ENCODE assay signal across 26 cellular contexts in genomic region chr11:35752115-35752514, GRCh38.
DNase-seq lines count a peak whose midpoint lies in the region; ATAC-seq, FAIRE-seq and TF ChIP-seq lines count a peak whose summit lies in the region.
"Had no signal": no experiment of that assay in that cellular context is flagged by ENCODE, and none has a peak within 500 bp of the region (broad histone marks: within the 10 kb centered on the region; RNA-seq: fewer than 3 reads in every experiment).

No MANE protein-coding gene starts in this region.

- H4K20me1 ChIP-seq in endothelial cell of umbilical vein (replicated peaks; ENCODE audit: control insufficient read depth, extremely low read depth, insufficient read depth, low read length) = no peaks in the 10 kb centered on the region

- CTCF ChIA-PET in endothelial cell of umbilical vein (lab: Charles Lee) = interaction anchor here (2.6 kb wide), 1 partner anchor 70 kb away, joined by 10 read pairs; no protein-coding TSS in a partner anchor

- peak overlapping the region; percentile 76 for H3K27ac ChIP-seq in RWPE2 (ENCODE audit: poor library complexity, severe bottlenecking)
- peak overlapping the region; percentile 42 for H3K27ac ChIP-seq in endothelial cell of umbilical vein (ENCODE audit: insufficient read depth, low read depth, low read length)
- H3K27ac ChIP-seq: adrenal gland, SK-N-MC, transverse colon had no signal

- H3K36me3 ChIP-seq in RWPE2 (ENCODE audit: low read depth) = no peaks in the 10 kb centered on the region
- H3K36me3 ChIP-seq in endothelial cell of umbilical vein (ENCODE audit: control insufficient read depth in 2 of 2, extremely low read depth in 1 of 2, insufficient read depth in 2 of 2, low read length in 2 of 2) = no peaks in the 10 kb centered on the region
- H3K36me3 ChIP-seq: adrenal gland, transverse colon had no signal

- POLR2A ChIA-PET in endothelial cell of umbilical vein (lab: Charles Lee) = no interaction called here

- H3K9ac ChIP-seq in endothelial cell of umbilical vein (replicated peaks; ENCODE audit: extremely low read depth, insufficient read depth, low read length) = no peak overlapping the region

- no peaks in the 10 kb centered on the region for H3K9me1 ChIP-seq in endothelial cell of umbilical vein (replicated peaks; ENCODE audit: control insufficient read depth, extremely low read depth, insufficient read depth, low read length)

- dilution Hi-C loops in endothelial cell of umbilical vein (cut with MboI; ENCODE audit: extremely low pct_ligation_motif_present, low sequenced_read_pairs) = no loop called here

- ATAC-seq in RWPE2 (ENCODE audit: low read depth) = peak; percentile 43; the same call in 2 of the 3 replicates
- no peak for ATAC-seq in HG02885 (IDR thresholded peaks at IDR 0.05; ENCODE audit: poor library complexity, unreplicated experiment)
- ATAC-seq in GM18502 (IDR thresholded peaks at IDR 0.05; ENCODE audit: poor library complexity, unreplicated experiment) = no peak
- ATAC-seq: activated CD8-positive, alpha-beta T cell treated with anti-CD3 and anti-CD28 coated beads, Interleukin-2, amount 10 ng/mL, durations not matched to agents 7 days and 5 days; right cardiac atrium; stimulated activated naive CD8-positive, alpha-beta T cell treated with anti-CD3 and anti-CD28 coated beads, Interleukin-15, amount 100 ng/mL, for 72 hours had no signal

- H3K4me1 ChIP-seq in RWPE2 (ENCODE audit: insufficient read depth, poor library complexity, severe bottlenecking) (peaks cover 27% of the 10 kb centered on the region), endothelial cell of umbilical vein (ENCODE audit: control insufficient read depth, extremely low read depth, insufficient read depth, low read length) (peaks cover 22% of the 10 kb centered on the region)

- no peak overlapping the region for H3K4me3 ChIP-seq in RWPE2 (ENCODE audit: severe bottlenecking)
- H3K4me3 ChIP-seq in endothelial cell of umbilical vein (replicated peaks in 1 of 3; ENCODE audit: insufficient read depth in 1 of 3, low read depth in 1 of 3, low read length in 3 of 3) = no peak overlapping the region
- H3K4me3 ChIP-seq: adrenal gland, lung, SK-N-MC, transverse colon had no signal

- no peaks in the 10 kb centered on the region for H3K9me3 ChIP-seq in RWPE2 (ENCODE audit: severe bottlenecking)
- no peaks in the 10 kb centered on the region for H3K9me3 ChIP-seq in endothelial cell of umbilical vein (replicated peaks; ENCODE audit: control insufficient read depth, insufficient read depth, low read length)
- H3K9me3 ChIP-seq: adrenal gland, transverse colon had no signal

- DNase-seq in GM03348 (ENCODE audit: low spot score) (peak; percentile 5), RWPE2 (ENCODE audit: low spot score) (no peak), endothelial cell of umbilical vein (ENCODE audit: low read depth, low spot score) (peak; percentile 53), osteocyte (ENCODE audit: extremely low spot score, unreplicated experiment) (no peak), hepatic stellate cell (ENCODE audit: low spot score) (no peak), T-helper 1 cell (no peak)
- DNase-seq: activated CD4-positive, CD25-positive, alpha-beta regulatory T cell; activated CD8-positive, alpha-beta T cell treated with anti-CD3 and anti-CD28 coated beads, Interleukin-2, amount 10 ng/mL, durations not matched to agents 7 days and 5 days; activated naive CD4-positive, alpha-beta T cell; adrenal gland; DMS79; GOT3; hippocampal formation; kidney; NCI-H1436; NCI-H524 treated with DMSO at 0.1 percent for 48 hours; occipital lobe; right cardiac atrium; RPMI8226; stimulated activated naive CD8-positive, alpha-beta T cell treated with anti-CD3 and anti-CD28 coated beads, Interleukin-15, amount 100 ng/mL, for 72 hours; transverse colon had no signal

- H3K4me1 Mint-ChIP-seq in osteocyte (ENCODE audit: unreplicated experiment) = peaks cover 7% of the 10 kb centered on the region

- peaks cover under 1% of the 10 kb centered on the region for H3K9me3 Mint-ChIP-seq in osteocyte (ENCODE audit: unreplicated experiment)
- H3K9me3 Mint-ChIP-seq: dendritic cell treated with granulocyte-macrophage colony-stimulating factor and Interleukin-4, amounts not matched to agents 40 ng/mL and 50 ng/mL, for 4 days had no signal

- no peak overlapping the region for H2AFZ ChIP-seq in endothelial cell of umbilical vein (ENCODE audit: low read depth, low read length)

- H3K27ac Mint-ChIP-seq in osteocyte (ENCODE audit: unreplicated experiment) = peak overlapping the region; percentile 15
- H3K27ac Mint-ChIP-seq: activated CD8-positive, alpha-beta T cell treated with anti-CD3 and anti-CD28 coated beads, Interleukin-2, amount 10 ng/mL, durations not matched to agents 7 days and 5 days; dendritic cell treated with granulocyte-macrophage colony-stimulating factor and Interleukin-4, amounts not matched to agents 40 ng/mL and 50 ng/mL, for 4 days; stimulated activated naive CD8-positive, alpha-beta T cell treated with anti-CD3 and anti-CD28 coated beads, Interleukin-15, amount 100 ng/mL, for 72 hours had no signal

- BruUV-seq in endothelial cell of umbilical vein (replicated peaks; lab: Mats Ljungman, UMichigan) = no TSS peak

- H3K4me2 ChIP-seq in endothelial cell of umbilical vein (ENCODE audit: insufficient read depth, low read length) = peak overlapping the region; percentile 63

- no peak for FAIRE-seq in endothelial cell of umbilical vein (lab: Jason Lieb, UNC)

- intact Hi-C loops in endothelial cell of umbilical vein (cut with micrococcal nuclease) = loop anchor here (1.0 to 2.0 kb wide), 2 partner anchors 17 to 44 kb away; no protein-coding TSS in a partner anchor

- H3K79me2 ChIP-seq in endothelial cell of umbilical vein (ENCODE audit: control insufficient read depth, insufficient read depth, low read length) = peaks cover 2% of the 10 kb centered on the region

- H3K27me3 Mint-ChIP-seq in osteocyte (ENCODE audit: unreplicated experiment) = no peaks in the 10 kb centered on the region
- H3K27me3 Mint-ChIP-seq: dendritic cell treated with granulocyte-macrophage colony-stimulating factor and Interleukin-4, amounts not matched to agents 40 ng/mL and 50 ng/mL, for 4 days; stimulated activated naive CD8-positive, alpha-beta T cell treated with anti-CD3 and anti-CD28 coated beads, Interleukin-15, amount 100 ng/mL, for 72 hours had no signal

- peak; percentile 29 for TF ChIP-seq POLR2A in endothelial cell of umbilical vein (IDR thresholded peaks at IDR 0.05; ENCODE audit: low read depth, low read length)

- no peak for TF ChIP-seq CTCF in RWPE2 (IDR thresholded peaks at IDR 0.05; ENCODE audit: poor library complexity, severe bottlenecking)
- TF ChIP-seq CTCF in endothelial cell of umbilical vein (IDR thresholded peaks at IDR 0.05; ENCODE audit: extremely low read depth in 1 of 2, insufficient read depth in 1 of 2, low read depth in 1 of 2, low read length in 2 of 2) = no peak
- TF ChIP-seq CTCF in osteocyte (IDR thresholded peaks at IDR 0.05) = no peak

- no peak overlapping the region for H3K4me3 Mint-ChIP-seq in osteocyte (ENCODE audit: unreplicated experiment)
- H3K4me3 Mint-ChIP-seq: activated CD8-positive, alpha-beta T cell treated with anti-CD3 and anti-CD28 coated beads, Interleukin-2, amount 10 ng/mL, durations not matched to agents 7 days and 5 days; dendritic cell treated with granulocyte-macrophage colony-stimulating factor and Interleukin-4, amounts not matched to agents 40 ng/mL and 50 ng/mL, for 4 days; stimulated activated naive CD8-positive, alpha-beta T cell treated with anti-CD3 and anti-CD28 coated beads, Interleukin-15, amount 100 ng/mL, for 72 hours had no signal

- no peaks in the 10 kb centered on the region for H3K27me3 ChIP-seq in RWPE2 (ENCODE audit: insufficient read depth, poor library complexity, severe bottlenecking)
- H3K27me3 ChIP-seq in endothelial cell of umbilical vein (ENCODE audit: control insufficient read depth in 2 of 2, insufficient read depth in 2 of 2, low read length in 2 of 2) = no peaks in the 10 kb centered on the region
- H3K27me3 ChIP-seq: adrenal gland, transverse colon had no signal

- H3K36me3 Mint-ChIP-seq in osteocyte (ENCODE audit: unreplicated experiment) = peaks cover 8% of the 10 kb centered on the region

TF ChIP-seq in endothelial cell of umbilical vein, 7 proteins besides CTCF, POLR2A, EP300 and RAD21:
- peak; percentile 48 for TF ChIP-seq FOS (IDR thresholded peaks at IDR 0.05; ENCODE audit: borderline replicate concordance, insufficient read depth, low read length)
- TF ChIP-seq JUN (IDR thresholded peaks at IDR 0.05; ENCODE audit: borderline replicate concordance, insufficient read depth, insufficient read length, low read depth) = peak; percentile 10
- no peak for TF ChIP-seq MAX (IDR thresholded peaks at IDR 0.05; ENCODE audit: insufficient read depth, insufficient read length)
- TF ChIP-seq MYC (IDR thresholded peaks at IDR 0.05; ENCODE audit: low read depth, low read length) = no peak
- no peak for TF ChIP-seq GATA2 (IDR thresholded peaks at IDR 0.05; ENCODE audit: insufficient read depth, insufficient read length, low read depth, low read length)
- TF ChIP-seq EZH2 (IDR thresholded peaks at IDR 0.05; ENCODE audit: borderline replicate concordance, low read depth, low read length, severe bottlenecking) = no peak
- TF ChIP-seq POLR2AphosphoS5 (IDR thresholded peaks at IDR 0.05; ENCODE audit: insufficient read depth, low read depth, low read length) = no peak
TF ChIP-seq in endothelial cell of umbilical vein: peak in this region for 2.

Comparison
In these comparisons a context has a peak if more than half of its experiments do, and no peak if none do; other contexts are left out.
1. DNase-seq: peak in GM03348 (single experiment) and endothelial cell of umbilical vein (single experiment); none in RWPE2 (single experiment), osteocyte (single experiment), hepatic stellate cell (single experiment) and T-helper 1 cell (0 of 5).